Comparison of ENCODE assay signal across 19 cellular contexts in the genomic region with DNA sequence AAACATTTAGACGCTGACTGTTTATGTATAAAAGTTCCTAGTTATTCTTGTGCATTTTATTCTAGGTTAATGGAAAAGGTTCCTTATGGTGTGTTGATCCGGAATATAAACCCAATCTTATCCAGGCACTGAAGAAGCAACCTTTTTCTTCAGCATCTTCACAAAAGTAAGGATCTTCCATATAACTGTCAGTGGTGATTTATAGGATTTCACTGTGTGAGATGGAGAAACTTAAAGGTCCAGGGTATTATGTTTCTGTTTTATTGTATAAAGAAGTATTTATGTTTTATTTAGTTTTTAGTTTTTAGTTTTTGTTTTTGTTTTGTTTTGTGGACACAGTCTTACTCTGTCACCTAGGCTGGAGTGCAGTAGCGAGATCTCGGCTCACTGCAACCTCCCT. TPM values are rescaled to one million over a fixed set of nuclear protein-coding genes. Genes with fewer than 3 reads are reported as not detected.
DNase-seq lines count a peak whose midpoint lies in the region; ATAC-seq and TF ChIP-seq lines count a peak whose summit lies in the region.
"Had no signal": no experiment of that assay in that cellular context is flagged by ENCODE, and none has a peak within 500 bp of the region (broad histone marks: within the 10 kb centered on the region; RNA-seq: fewer than 3 reads in every experiment).

No MANE protein-coding gene starts in this region.

- TF ChIP-seq CTCF in natural killer cell (IDR thresholded peaks at IDR 0.05) (no peak), fibroblast of villous mesenchyme (IDR thresholded peaks at IDR 0.05; ENCODE audit: insufficient read depth, low read depth, low read length) (no peak)

- no peaks in the 10 kb centered on the region for H3K9me3 Mint-ChIP-seq in activated CD4-positive, alpha-beta T cell treated with anti-CD3 and anti-CD28 coated beads, Interleukin-2, amount 10 ng/mL, durations not matched to agents 24 days and 14 days
- no peaks in the 10 kb centered on the region for H3K9me3 Mint-ChIP-seq in natural killer cell
- no peaks in the 10 kb centered on the region for H3K9me3 Mint-ChIP-seq in natural killer cell treated with Interleukin-12 subunit alpha and Interleukin-12 subunit beta and Interleukin-15 and Interleukin-18, amount 100 ng/mL, for 72 hours
- no peaks in the 10 kb centered on the region for H3K9me3 Mint-ChIP-seq in stimulated activated effector memory CD8-positive, alpha-beta T cell treated with anti-CD3 and anti-CD28 coated beads, Interleukin-12 subunit alpha, Interleukin-12 subunit beta, amount 100 ng/mL, for 72 hours
- H3K9me3 Mint-ChIP-seq: GM23338 had no signal

- no peaks in the 10 kb centered on the region for H3K27me3 Mint-ChIP-seq in activated CD4-positive, alpha-beta T cell treated with anti-CD3 and anti-CD28 coated beads, Interleukin-2, amount 10 ng/mL, durations not matched to agents 24 days and 14 days
- H3K27me3 Mint-ChIP-seq in natural killer cell (ENCODE audit: low read depth in 2 of 2), result no peaks in the 10 kb centered on the region
- H3K27me3 Mint-ChIP-seq in natural killer cell treated with Interleukin-12 subunit alpha and Interleukin-12 subunit beta and Interleukin-15 and Interleukin-18, amount 100 ng/mL, for 72 hours, result no peaks in the 10 kb centered on the region
- H3K27me3 Mint-ChIP-seq: CD4-positive, alpha-beta memory T cell had no signal

- no peak overlapping the region for H3K4me3 ChIP-seq in fibroblast of villous mesenchyme (ENCODE audit: low read depth, low read length)
- H3K4me3 ChIP-seq: GM23338 had no signal

- peaks cover 32% of the 10 kb centered on the region for H3K4me1 Mint-ChIP-seq in activated CD4-positive, alpha-beta T cell treated with anti-CD3 and anti-CD28 coated beads, Interleukin-2, amount 10 ng/mL, durations not matched to agents 24 days and 14 days
- H3K4me1 Mint-ChIP-seq in natural killer cell, result peaks cover 48 to 61% of the 10 kb centered on the region in 2 donors
- peaks cover 29 to 32% of the 10 kb centered on the region in 2 donors for H3K4me1 Mint-ChIP-seq in natural killer cell treated with Interleukin-12 subunit alpha and Interleukin-12 subunit beta and Interleukin-15 and Interleukin-18, amount 100 ng/mL, for 72 hours (ENCODE audit: low read depth in 2 of 2)
- H3K4me1 Mint-ChIP-seq in stimulated activated effector memory CD8-positive, alpha-beta T cell treated with anti-CD3 and anti-CD28 coated beads, Interleukin-12 subunit alpha, Interleukin-12 subunit beta, amount 100 ng/mL, for 72 hours, result peaks cover 34% of the 10 kb centered on the region

- no peak for ATAC-seq in natural killer cell
- ATAC-seq in natural killer cell treated with Interleukin-12 subunit alpha and Interleukin-12 subunit beta and Interleukin-15 and Interleukin-18, amount 100 ng/mL, for 72 hours, result no peak
- ATAC-seq in stimulated activated effector memory CD8-positive, alpha-beta T cell treated with anti-CD3 and anti-CD28 coated beads, Interleukin-12 subunit alpha, Interleukin-12 subunit beta, amount 100 ng/mL, for 72 hours, result no peak
- ATAC-seq in left lobe of liver, result no peak
- ATAC-seq: GM23338 had no signal

- intact Hi-C loops in activated CD4-positive, alpha-beta T cell treated with anti-CD3 and anti-CD28 coated beads, Interleukin-2, amount 10 ng/mL, durations not matched to agents 24 days and 14 days (cut with micrococcal nuclease), result loop anchor here (2.0 kb wide), 1 partner anchor 18 kb away; no protein-coding TSS in a partner anchor
- intact Hi-C loops in natural killer cell (cut with micrococcal nuclease), result no loop called here
- intact Hi-C loops in posterior cingulate gyrus (cut with DNase I), result no loop called here

- peaks cover 34% of the 10 kb centered on the region for H3K36me3 Mint-ChIP-seq in activated CD4-positive, alpha-beta T cell treated with anti-CD3 and anti-CD28 coated beads, Interleukin-2, amount 10 ng/mL, durations not matched to agents 24 days and 14 days (ENCODE audit: low read depth)
- no peaks in the 10 kb centered on the region for H3K36me3 Mint-ChIP-seq in natural killer cell
- peaks cover 7% of the 10 kb centered on the region for H3K36me3 Mint-ChIP-seq in natural killer cell treated with Interleukin-12 subunit alpha and Interleukin-12 subunit beta and Interleukin-15 and Interleukin-18, amount 100 ng/mL, for 72 hours
- H3K36me3 Mint-ChIP-seq in stimulated activated effector memory CD8-positive, alpha-beta T cell treated with anti-CD3 and anti-CD28 coated beads, Interleukin-12 subunit alpha, Interleukin-12 subunit beta, amount 100 ng/mL, for 72 hours, result peaks cover 54% of the 10 kb centered on the region

- H3K27ac Mint-ChIP-seq in activated CD4-positive, alpha-beta T cell treated with anti-CD3 and anti-CD28 coated beads, Interleukin-2, amount 10 ng/mL, durations not matched to agents 24 days and 14 days, result peak overlapping the region; percentile 44
- peak overlapping the region; percentile 84 to 89 for H3K27ac Mint-ChIP-seq in natural killer cell
- H3K27ac Mint-ChIP-seq in natural killer cell treated with Interleukin-12 subunit alpha and Interleukin-12 subunit beta and Interleukin-15 and Interleukin-18, amount 100 ng/mL, for 72 hours, result peak overlapping the region in 1 of 2 donors; percentile 70
- peak overlapping the region; percentile 92 for H3K27ac Mint-ChIP-seq in stimulated activated effector memory CD8-positive, alpha-beta T cell treated with anti-CD3 and anti-CD28 coated beads, Interleukin-12 subunit alpha, Interleukin-12 subunit beta, amount 100 ng/mL, for 72 hours
- H3K27ac Mint-ChIP-seq: GM23338 had no signal

- no peak for DNase-seq in activated CD4-positive, alpha-beta T cell treated with anti-CD3 and anti-CD28 coated beads, Interleukin-2, amount 10 ng/mL, durations not matched to agents 24 days and 14 days
- DNase-seq in activated CD4-positive, alpha-beta T cell treated with anti-CD3 and anti-CD28 coated beads for 4 hours, result no peak
- DNase-seq in natural killer cell, result no peak
- DNase-seq in natural killer cell treated with Interleukin-12 subunit alpha and Interleukin-12 subunit beta and Interleukin-15 and Interleukin-18, amount 100 ng/mL, for 72 hours (ENCODE audit: low spot score), result no peak
- DNase-seq in fibroblast of villous mesenchyme (ENCODE audit: low read depth), result peak; percentile 33
- DNase-seq in stimulated activated effector memory CD8-positive, alpha-beta T cell treated with anti-CD3 and anti-CD28 coated beads, Interleukin-12 subunit alpha, Interleukin-12 subunit beta, amount 100 ng/mL, for 72 hours (ENCODE audit: low spot score in 2 of 2), result no peak
- no peak for DNase-seq in left lobe of liver (ENCODE audit: low spot score)
- no peak for DNase-seq in posterior cingulate gyrus
- DNase-seq: 8988T; BE2C; CD4-positive, alpha-beta memory T cell; DMS153; GF-D8; HCEC 1CT; NCI-H1105; NCI-H2081; NCI-H2171 treated with DMSO at 0.1 percent for 48 hours; Right ventricle myocardium superior had no signal

- no peak overlapping the region for H3K4me3 Mint-ChIP-seq in activated CD4-positive, alpha-beta T cell treated with anti-CD3 and anti-CD28 coated beads, Interleukin-2, amount 10 ng/mL, durations not matched to agents 24 days and 14 days
- no peak overlapping the region for H3K4me3 Mint-ChIP-seq in natural killer cell
- no peak overlapping the region for H3K4me3 Mint-ChIP-seq in natural killer cell treated with Interleukin-12 subunit alpha and Interleukin-12 subunit beta and Interleukin-15 and Interleukin-18, amount 100 ng/mL, for 72 hours
- H3K4me3 Mint-ChIP-seq in stimulated activated effector memory CD8-positive, alpha-beta T cell treated with anti-CD3 and anti-CD28 coated beads, Interleukin-12 subunit alpha, Interleukin-12 subunit beta, amount 100 ng/mL, for 72 hours, result no peak overlapping the region
- H3K4me3 Mint-ChIP-seq: GM23338 had no signal

RNA-seq across cellular contexts. Expression of a gene that starts 44.5 kb away (rescaled TPM):
- 50.5 and 54.5 TPM in 2 replicates for total RNA-seq in activated CD4-positive, alpha-beta T cell treated with anti-CD3 and anti-CD28 coated beads, Interleukin-2, amount 10 ng/mL, durations not matched to agents 24 days and 14 days
- total RNA-seq in natural killer cell (10 to 100 TPM; 58.6 to 71.6 (median 65.9) TPM), fibroblast of villous mesenchyme (29.3 and 40.2 TPM in 2 replicates), left lobe of liver (20.8 TPM)
- total RNA-seq in natural killer cell treated with Interleukin-12 subunit alpha and Interleukin-12 subunit beta and Interleukin-15 and Interleukin-18, amount 100 ng/mL, for 72 hours, result 10 to 100 TPM; 47.6 to 57.5 TPM
